10 cellular contexts compared by ENCODE assay signal in the genomic region with DNA sequence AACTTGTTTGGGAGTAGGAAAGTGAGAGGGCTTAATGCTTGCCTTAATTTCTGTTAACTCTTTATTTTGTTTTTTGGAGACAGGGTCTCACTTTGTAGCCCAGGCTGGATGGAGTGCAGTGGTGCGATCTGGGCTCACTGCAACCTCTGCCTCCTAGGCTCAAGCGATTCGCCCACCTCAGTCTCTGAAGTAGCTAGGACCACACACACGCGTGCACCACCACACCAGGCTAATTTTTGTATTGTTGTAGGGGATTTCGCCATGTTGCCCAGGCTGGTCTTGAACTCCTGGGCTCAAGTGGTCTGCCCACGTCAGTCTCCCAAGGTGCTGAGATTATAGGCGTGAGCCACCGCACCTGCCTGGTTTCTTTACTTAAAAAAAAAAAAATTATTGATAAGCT. TPM values are rescaled to one million over a fixed set of nuclear protein-coding genes. Genes with fewer than 3 reads are reported as not detected.
A peak's percentile ranks its signal among the peaks of the same experiment; 100 is the strongest.
DNase-seq lines count a peak whose midpoint lies in the region; ATAC-seq and TF ChIP-seq lines count a peak whose summit lies in the region.
"Had no signal": no experiment of that assay in that cellular context is flagged by ENCODE, and none has a peak within 500 bp of the region (broad histone marks: within the 10 kb centered on the region; RNA-seq: fewer than 3 reads in every experiment).

No MANE protein-coding gene starts in this region.

- peak overlapping the region; percentile 88 for H3K27ac Mint-ChIP-seq in activated naive CD8-positive, alpha-beta T cell treated with anti-CD3 and anti-CD28 coated beads, Interleukin-2, amount 10 ng/mL, durations not matched to agents 7 days and 5 days
- no peak overlapping the region for H3K27ac Mint-ChIP-seq in endothelial cell (ENCODE audit: unreplicated experiment)

- 90 to 100% methylated on average over 2 to 3 of the region's 9 CpGs for WGBS in mesodermal cell (ENCODE audit: insufficient coverage in 2 of 2), 2 experiments

- peaks cover 57% of the 10 kb centered on the region for H3K79me2 ChIP-seq in ACC112 (ENCODE audit: control insufficient read depth, insufficient read depth, low read length, unreplicated experiment)
- H3K79me2 ChIP-seq in HCT116 (ENCODE audit: insufficient read depth, low read length), result peaks cover 57% of the 10 kb centered on the region

- peaks cover 13% of the 10 kb centered on the region for H3K27me3 Mint-ChIP-seq in activated naive CD8-positive, alpha-beta T cell treated with anti-CD3 and anti-CD28 coated beads, Interleukin-2, amount 10 ng/mL, durations not matched to agents 7 days and 5 days
- peaks cover 6% of the 10 kb centered on the region for H3K27me3 Mint-ChIP-seq in endothelial cell (ENCODE audit: unreplicated experiment)

- peak overlapping the region; percentile 77 for H3K4me2 ChIP-seq in HCT116 (ENCODE audit: low read length)

- no peak overlapping the region for H3K27ac ChIP-seq in ACC112 (ENCODE audit: low read depth, low read length)
- no peak overlapping the region for H3K27ac ChIP-seq in HCT116 (ENCODE audit: low read depth, low read length)
- H3K27ac ChIP-seq in mesodermal cell (ENCODE audit: low read depth, low read length, severe bottlenecking), result no peak overlapping the region
- H3K27ac ChIP-seq in left lung, result no peak overlapping the region
- H3K27ac ChIP-seq: ovary had no signal

- DNase-seq in HCT116 (ENCODE audit: low read depth, low spot score) (no peak), left lung (no peak), endothelial cell (ENCODE audit: low spot score) (no peak)
- no peak for DNase-seq in activated naive CD8-positive, alpha-beta T cell treated with anti-CD3 and anti-CD28 coated beads, Interleukin-2, amount 10 ng/mL, durations not matched to agents 7 days and 5 days
- DNase-seq: NCI-H774 had no signal

- no TSS peak for BruUV-seq in HCT116 (replicated peaks; lab: Mats Ljungman, UMichigan)

- no peak for TF ChIP-seq CTCF in HCT116 (IDR thresholded peaks at IDR 0.05 in 2 of 3, conservative IDR thresholded peaks at IDR 0.05 in 1 of 3; ENCODE audit: borderline replicate concordance in 1 of 3, insufficient read depth in 1 of 3, low read depth in 2 of 3, low read length in 2 of 3)
- TF ChIP-seq CTCF in left lung (IDR thresholded peaks at IDR 0.05), result no peak
- no peak for TF ChIP-seq CTCF in endothelial cell (IDR thresholded peaks at IDR 0.05; ENCODE audit: unreplicated experiment)

- peak overlapping the region; percentile 89 for H3K4me3 Mint-ChIP-seq in activated naive CD8-positive, alpha-beta T cell treated with anti-CD3 and anti-CD28 coated beads, Interleukin-2, amount 10 ng/mL, durations not matched to agents 7 days and 5 days
- H3K4me3 Mint-ChIP-seq in endothelial cell (ENCODE audit: unreplicated experiment), result no peak overlapping the region

- no peaks in the 10 kb centered on the region for H4K20me1 ChIP-seq in HCT116 (ENCODE audit: insufficient read depth)

- no peaks in the 10 kb centered on the region for H3K9me2 ChIP-seq in HCT116 (ENCODE audit: insufficient read depth)

- peak overlapping the region; percentile 76; the same call in 1 of the 2 replicates for H3K9ac ChIP-seq in HCT116 (ENCODE audit: low read length)

- H3K27me3 ChIP-seq in ACC112 (ENCODE audit: insufficient read depth, low read length) (peaks cover 19% of the 10 kb centered on the region), HCT116 (ENCODE audit: insufficient read depth, low read length) (no peaks in the 10 kb centered on the region), left lung (peaks cover 8 to 19% of the 10 kb centered on the region in 2 donors)
- H3K27me3 ChIP-seq: ovary had no signal

- H2AFZ ChIP-seq in ACC112 (ENCODE audit: low read length, unreplicated experiment) (no peak overlapping the region), HCT116 (ENCODE audit: low read depth, low read length, poor library complexity, severe bottlenecking) (no peak overlapping the region)

- intact Hi-C loops in HCT116 (cut with micrococcal nuclease) (no loop called here), left lung (cut with DNase I) (no loop called here)

- H3K4me1 ChIP-seq in ACC112 (ENCODE audit: control insufficient read depth, insufficient read depth, low read length, unreplicated experiment) (peaks cover 17% of the 10 kb centered on the region), HCT116 (ENCODE audit: control insufficient read depth in 1 of 2, insufficient read depth in 2 of 2, low read length in 2 of 2) (peaks cover 15 to 34% of the 10 kb centered on the region in 2 experiments), mesodermal cell (ENCODE audit: control insufficient read depth, insufficient read depth, low read length, poor library complexity, severe bottlenecking) (peaks cover 31% of the 10 kb centered on the region), left lung (peaks cover 22 to 56% of the 10 kb centered on the region in 2 donors)

- ATAC-seq in HCT116 (no peak), HG02852 (IDR thresholded peaks at IDR 0.05; ENCODE audit: unreplicated experiment) (no peak), left lung (no peak), HG03342 (IDR thresholded peaks at IDR 0.05; ENCODE audit: unreplicated experiment) (no peak)
- ATAC-seq in activated naive CD8-positive, alpha-beta T cell treated with anti-CD3 and anti-CD28 coated beads, Interleukin-2, amount 10 ng/mL, durations not matched to agents 7 days and 5 days (ENCODE audit: low read depth), result no peak

- H3K9me3 Mint-ChIP-seq in activated naive CD8-positive, alpha-beta T cell treated with anti-CD3 and anti-CD28 coated beads, Interleukin-2, amount 10 ng/mL, durations not matched to agents 7 days and 5 days, result no peaks in the 10 kb centered on the region
- H3K9me3 Mint-ChIP-seq in endothelial cell (ENCODE audit: unreplicated experiment), result no peaks in the 10 kb centered on the region

- CTCF ChIA-PET in HCT116 (lab: Charles Lee), result no interaction called here

- peaks cover 9% of the 10 kb centered on the region; the same call in 1 of the 2 replicates for H3K36me3 ChIP-seq in ACC112 (ENCODE audit: insufficient read depth, low read length)
- H3K36me3 ChIP-seq in HCT116 (ENCODE audit: control insufficient read depth in 1 of 2, insufficient read depth in 2 of 2, low read length in 2 of 2), result 0 out of 4 replicates have a peak, but pooled peaks cover 0 to 4% of the 10 kb centered on the region in 2 experiments
- peaks cover 24% of the 10 kb centered on the region for H3K36me3 ChIP-seq in mesodermal cell (ENCODE audit: control insufficient read depth, insufficient read depth, low read length)
- peaks cover 0 to 18% of the 10 kb centered on the region in 2 donors for H3K36me3 ChIP-seq in left lung
- H3K36me3 ChIP-seq: ovary had no signal

- H3K4me3 ChIP-seq in ACC112 (ENCODE audit: low read depth, low read length) (peak overlapping the region; percentile 92), HCT116 (replicated peaks in 1 of 2; ENCODE audit: low read depth in 1 of 2, low read length in 2 of 2) (peak overlapping the region; percentile 64 to 65; a peak in 1 of 4 replicates), mesodermal cell (ENCODE audit: extremely low read depth, insufficient read depth, low read length, poor library complexity, severe bottlenecking) (peak overlapping the region; percentile 78), left lung (no peak overlapping the region)

- no peaks in the 10 kb centered on the region for H3K9me3 ChIP-seq in HCT116 (ENCODE audit: control insufficient read depth in 1 of 2, insufficient read depth in 1 of 2, low read depth in 1 of 2, low read length in 2 of 2)
- H3K9me3 ChIP-seq in mesodermal cell (ENCODE audit: control insufficient read depth, low read length), result no peaks in the 10 kb centered on the region
- no peaks in the 10 kb centered on the region for H3K9me3 ChIP-seq in left lung
- H3K9me3 ChIP-seq: ovary had no signal

- H3K4me1 Mint-ChIP-seq in activated naive CD8-positive, alpha-beta T cell treated with anti-CD3 and anti-CD28 coated beads, Interleukin-2, amount 10 ng/mL, durations not matched to agents 7 days and 5 days, result peaks cover 59% of the 10 kb centered on the region
- peaks cover 24% of the 10 kb centered on the region for H3K4me1 Mint-ChIP-seq in endothelial cell (ENCODE audit: unreplicated experiment)

- POLR2A ChIA-PET in HCT116 (lab: Charles Lee), result no interaction called here
- POLR2A ChIA-PET in activated naive CD8-positive, alpha-beta T cell treated with anti-CD3 and anti-CD28 coated beads, Interleukin-2, amount 10 ng/mL, durations not matched to agents 7 days and 5 days (lab: Charles Lee), result no interaction called here

- no peak for TF ChIP-seq POLR2A in HCT116 (IDR thresholded peaks at IDR 0.05; ENCODE audit: borderline replicate concordance, extremely low read depth, insufficient read depth, insufficient read length)

- RAD21 ChIA-PET in HCT116 (lab: Charles Lee; ENCODE audit: low non-redundant PET in 1 of 2, low total read pairs in 2 of 2, uncharacterized antibody in 2 of 2, unreplicated experiment in 2 of 2), result no interaction called here

- no peak for TF ChIP-seq RAD21 in HCT116 (IDR thresholded peaks at IDR 0.05; ENCODE audit: low read depth)

- H3K36me3 Mint-ChIP-seq in activated naive CD8-positive, alpha-beta T cell treated with anti-CD3 and anti-CD28 coated beads, Interleukin-2, amount 10 ng/mL, durations not matched to agents 7 days and 5 days, result peaks cover 10% of the 10 kb centered on the region
- peaks cover 10% of the 10 kb centered on the region for H3K36me3 Mint-ChIP-seq in endothelial cell (ENCODE audit: low read depth, unreplicated experiment)

TF ChIP-seq in HCT116, 20 proteins besides CTCF, POLR2A, EP300 and RAD21 (continues in another document):
- TF ChIP-seq POLR2AphosphoS5 (IDR thresholded peaks at IDR 0.05; ENCODE audit: low read depth, low read length) (no peak), JUND (IDR thresholded peaks at IDR 0.05) (no peak), EZH2 (IDR thresholded peaks at IDR 0.05) (no peak), TCF7L2 (IDR thresholded peaks at IDR 0.05; ENCODE audit: borderline replicate concordance, extremely low read depth, insufficient read depth, insufficient read length) (no peak), SRF (IDR thresholded peaks at IDR 0.05; ENCODE audit: low read depth) (no peak), SP1 (IDR thresholded peaks at IDR 0.05; ENCODE audit: low read depth) (no peak), ZFX (IDR thresholded peaks at IDR 0.05) (no peak), ZNF274 (IDR thresholded peaks at IDR 0.05; ENCODE audit: low read depth, low read length) (no peak)

RNA-seq across cellular contexts. Expression of gene PPP2R2D, which starts 1.9 kb away (rescaled TPM):
- total RNA-seq in HCT116 (2021; ENCODE audit: unreplicated experiment), result 18.1 TPM
- polyA plus RNA-seq in HCT116 (2012), result 11.4 and 13.2 TPM in 2 replicates
- total RNA-seq in activated naive CD8-positive, alpha-beta T cell treated with anti-CD3 and anti-CD28 coated beads, Interleukin-2, amount 10 ng/mL, durations not matched to agents 7 days and 5 days, result 10 to 100 TPM; 39.9 to 45.6 TPM
- 32.5 TPM for polyA plus RNA-seq in mesodermal cell (2013, experiment 1 of 2)
- 33.6 TPM for polyA plus RNA-seq in mesodermal cell (2013, experiment 2 of 2)
- total RNA-seq in left lung, result 10 to 100 TPM; 22.7 to 24.3 TPM
- total RNA-seq in endothelial cell (ENCODE audit: unreplicated experiment), result 36.9 TPM

Comparison
In these comparisons a context has a peak if more than half of its experiments do, and no peak if none do; other contexts are left out.
1. H3K4me3 ChIP-seq: peak in ACC112 (single experiment), HCT116 (2 of 2) and mesodermal cell (single experiment); none in left lung (0 of 2).